ENCODE assay signal across 15 cellular contexts in genomic region chr9:98333703-98334582, GRCh38.
DNase-seq lines count a peak whose midpoint lies in the region; ATAC-seq, FAIRE-seq and TF ChIP-seq lines count a peak whose summit lies in the region.
"Had no signal": no experiment of that assay in that cellular context is flagged by ENCODE, and none has a peak within 500 bp of the region (broad histone marks: within the 10 kb centered on the region; RNA-seq: fewer than 3 reads in every experiment).

No MANE protein-coding gene starts in this region.

- TF ChIP-seq POLR2A in upper lobe of left lung (IDR thresholded peaks at IDR 0.05): no peak

- no peaks in the 10 kb centered on the region for H3K79me2 ChIP-seq in SK-N-SH (ENCODE audit: insufficient read depth)

- 56% methylated on average over 5 of the region's 5 CpGs for WGBS in SK-N-SH (ENCODE audit: low lambda C conversion rate)
- 72 to 81% methylated on average over 5 of the region's 5 CpGs for WGBS in upper lobe of left lung, 2 donors

- peaks cover 6% of the 10 kb centered on the region for H3K27me3 Mint-ChIP-seq in T-helper 2 cell treated with Interferon-gamma antibody and Interleukin-4, amounts not matched to agents 5 μg/mL and 100 μg/mL, for 36 hours (ENCODE audit: low read depth)

- no peak for TF ChIP-seq CTCF in SK-N-SH (IDR thresholded peaks at IDR 0.05)
- TF ChIP-seq CTCF in upper lobe of left lung (IDR thresholded peaks at IDR 0.05): no peak

- H3K4me3 Mint-ChIP-seq in T-helper 2 cell treated with Interferon-gamma antibody and Interleukin-4, amounts not matched to agents 5 μg/mL and 100 μg/mL, for 36 hours: no peak overlapping the region
- H3K4me3 Mint-ChIP-seq: activated T-cell treated with anti-CD3 and anti-CD28 coated beads, Interleukin-2, amount 50 U/mL, for 4 hours; stimulated activated naive CD8-positive, alpha-beta T cell treated with anti-CD3 and anti-CD28 coated beads, Interleukin-15, Interleukin-2, amounts not matched to agents 100 ng/mL and 50 ng/mL, for 24 hours had no signal

- CTCF ChIA-PET in SK-N-SH (lab: Yijun Ruan, JAX): interaction anchor here (1.8 to 2.3 kb wide), 3 partner anchors 19 to 443 kb away, joined by 5 to 18 read pairs (median 8); no protein-coding TSS in a partner anchor

- no peaks in the 10 kb centered on the region for H4K20me1 ChIP-seq in SK-N-SH (ENCODE audit: insufficient read depth)

- TF ChIP-seq EP300 in SK-N-SH (IDR thresholded peaks at IDR 0.05; ENCODE audit: borderline replicate concordance in 1 of 2, low read depth in 1 of 2, low read length in 1 of 2) (no peak), upper lobe of left lung (IDR thresholded peaks at IDR 0.05) (no peak)

- H3K27ac Mint-ChIP-seq in T-helper 2 cell treated with Interferon-gamma antibody and Interleukin-4, amounts not matched to agents 5 μg/mL and 100 μg/mL, for 36 hours: no peak overlapping the region
- H3K27ac Mint-ChIP-seq: stimulated activated naive CD8-positive, alpha-beta T cell treated with anti-CD3 and anti-CD28 coated beads, Interleukin-15, Interleukin-2, amounts not matched to agents 100 ng/mL and 50 ng/mL, for 24 hours had no signal

- H3K9me2 ChIP-seq in SK-N-SH: no peaks in the 10 kb centered on the region

- TF ChIP-seq RAD21 in SK-N-SH (IDR thresholded peaks at IDR 0.05; ENCODE audit: low read length): no peak

- H3K4me1 ChIP-seq in SK-N-SH (ENCODE audit: control insufficient read depth in 1 of 2, insufficient read depth in 2 of 2, low read depth in 1 of 2, low read length in 1 of 2) (peaks cover 0 to 20% of the 10 kb centered on the region in 2 experiments; a peak in 2 of 4 replicates), upper lobe of left lung (peaks cover 0 to 19% (median 14%) of the 10 kb centered on the region in 4 donors)
- H3K4me1 ChIP-seq: body of pancreas, esophagus squamous epithelium had no signal

- H3K27me3 ChIP-seq in SK-N-SH (ENCODE audit: insufficient read depth): no peaks in the 10 kb centered on the region
- H3K27me3 ChIP-seq in upper lobe of left lung: no peaks in the 10 kb centered on the region
- H3K27me3 ChIP-seq: body of pancreas, esophagus squamous epithelium had no signal

- H3K9me3 Mint-ChIP-seq in T-helper 2 cell treated with Interferon-gamma antibody and Interleukin-4, amounts not matched to agents 5 μg/mL and 100 μg/mL, for 36 hours: no peaks in the 10 kb centered on the region
- H3K9me3 Mint-ChIP-seq: activated T-cell treated with anti-CD3 and anti-CD28 coated beads, Interleukin-2, amount 50 U/mL, for 4 hours; stimulated activated naive CD8-positive, alpha-beta T cell treated with anti-CD3 and anti-CD28 coated beads, Interleukin-15, Interleukin-2, amounts not matched to agents 100 ng/mL and 50 ng/mL, for 24 hours had no signal

- H2AFZ ChIP-seq in SK-N-SH (ENCODE audit: low read depth): no peak overlapping the region

- FAIRE-seq in GM19239 (lab: Jason Lieb, UNC): no peak
- FAIRE-seq: TTC549 had no signal

- no peaks in the 10 kb centered on the region for H3K36me3 Mint-ChIP-seq in T-helper 2 cell treated with Interferon-gamma antibody and Interleukin-4, amounts not matched to agents 5 μg/mL and 100 μg/mL, for 36 hours (ENCODE audit: low read depth)

- H3K9me3 ChIP-seq in SK-N-SH (no peaks in the 10 kb centered on the region), upper lobe of left lung (no peaks in the 10 kb centered on the region)
- H3K9me3 ChIP-seq: body of pancreas, esophagus squamous epithelium had no signal

- H3K4me2 ChIP-seq in SK-N-SH: peak overlapping the region; percentile 51; the same call in 1 of the 2 replicates

- DNase-seq in HCEC 1CT (peak; percentile 94), SK-N-SH (no peak), fibroblast of peridontal ligament (ENCODE audit: extremely low read depth) (peak; percentile 82), upper lobe of left lung (no peak), GM19239 (ENCODE audit: insufficient read length, low spot score) (no peak)
- DNase-seq in T-helper 2 cell treated with Interferon-gamma antibody and Interleukin-4, amounts not matched to agents 5 μg/mL and 100 μg/mL, for 36 hours (ENCODE audit: low spot score): no peak
- DNase-seq: activated T-cell treated with anti-CD3 and anti-CD28 coated beads, Interleukin-2, amount 50 U/mL, for 4 hours; body of pancreas; DND-41; esophagus squamous epithelium; NCI-H2081 treated with DMSO at 0.1 percent for 48 hours; stimulated activated CD4-positive, alpha-beta T cell treated with anti-CD3 and anti-CD28 coated beads, Interleukin-1b, Interleukin-23, amount 100 ng/mL, for 48 hours had no signal

- H3K27ac ChIP-seq in SK-N-SH (ENCODE audit: low read depth in 2 of 2, low read length in 1 of 2) (peak overlapping the region in 1 of 2 experiments; percentile 71; a peak in 2 of 4 replicates), upper lobe of left lung (peak overlapping the region in 3 of 4 donors; percentile 18 to 63 (median 60))
- H3K27ac ChIP-seq: body of pancreas, esophagus squamous epithelium had no signal

- H3K4me3 ChIP-seq in SK-N-SH (ENCODE audit: low read depth in 2 of 2, low read length in 1 of 2) (no peak overlapping the region), upper lobe of left lung (no peak overlapping the region)
- H3K4me3 ChIP-seq: body of pancreas, esophagus squamous epithelium had no signal

- POLR2A ChIA-PET in SK-N-SH (lab: Yijun Ruan, JAX): no interaction called here

- no peaks in the 10 kb centered on the region for H3K36me3 ChIP-seq in SK-N-SH (replicated peaks in 1 of 2; ENCODE audit: control insufficient read depth in 1 of 2, insufficient read depth in 2 of 2, low read length in 1 of 2)
- H3K36me3 ChIP-seq in upper lobe of left lung: no peaks in the 10 kb centered on the region
- H3K36me3 ChIP-seq: esophagus squamous epithelium had no signal

- no peaks in the 10 kb centered on the region for H3K4me1 Mint-ChIP-seq in T-helper 2 cell treated with Interferon-gamma antibody and Interleukin-4, amounts not matched to agents 5 μg/mL and 100 μg/mL, for 36 hours (ENCODE audit: low read depth)

- ATAC-seq in upper lobe of left lung (ENCODE audit: low FRiP score in 2 of 2) (peak in 1 of 2 donors; percentile 53), GM18858 (IDR thresholded peaks at IDR 0.05; ENCODE audit: unreplicated experiment) (no peak)
- ATAC-seq: activated T-cell treated with anti-CD3 and anti-CD28 coated beads, Interleukin-2, amount 50 U/mL, for 4 hours; body of pancreas had no signal

- H3K9ac ChIP-seq in SK-N-SH: peak overlapping the region; percentile 34; the same call in 1 of the 2 replicates

- H3F3A ChIP-seq in SK-N-SH (replicated peaks; ENCODE audit: insufficient read depth): peaks cover 5% of the 10 kb centered on the region

TF ChIP-seq in SK-N-SH, 30 proteins besides CTCF, POLR2A, EP300 and RAD21:
- TF ChIP-seq RXRA (IDR thresholded peaks at IDR 0.05; ENCODE audit: borderline replicate concordance, low read depth): peak; percentile 60; the same call in 1 of the 2 replicates
- TF ChIP-seq RCOR1 (IDR thresholded peaks at IDR 0.05; ENCODE audit: low read length): no peak
- peak; percentile 82 for TF ChIP-seq NFIC (IDR thresholded peaks at IDR 0.05; ENCODE audit: borderline replicate concordance)
- no peak for TF ChIP-seq SIN3A (IDR thresholded peaks at IDR 0.05; ENCODE audit: borderline replicate concordance, low read depth, low read length)
- TF ChIP-seq JUND (IDR thresholded peaks at IDR 0.05): peak; percentile 47; the same call in 1 of the 2 replicates
- TF ChIP-seq FOSL2 (IDR thresholded peaks at IDR 0.05; ENCODE audit: borderline replicate concordance, low read depth): peak; percentile 67; the same call in 1 of the 2 replicates
- peak; percentile 28; the same call in 1 of the 2 replicates for TF ChIP-seq TCF12 (IDR thresholded peaks at IDR 0.05)
- no peak for TF ChIP-seq RFX5 (IDR thresholded peaks at IDR 0.05; ENCODE audit: low read length)
- no peak for TF ChIP-seq FOXJ3 (CRISPR knock-in tag; IDR thresholded peaks at IDR 0.05)

Comparison
In these comparisons a context has a peak if more than half of its experiments do, and no peak if none do; other contexts are left out.
1. DNase-seq: peak in HCEC 1CT (single experiment) and fibroblast of peridontal ligament (single experiment); none in SK-N-SH (single experiment), upper lobe of left lung (0 of 2), T-helper 2 cell treated with Interferon-gamma antibody and Interleukin-4, amounts not matched to agents 5 μg/mL and 100 μg/mL, for 36 hours (single experiment) and GM19239 (single experiment).